ENCODE assay signal across 13 cellular contexts in genomic region chr12:75646329-75646940, GRCh38.
"Had no signal": no experiment of that assay in that cellular context is flagged by ENCODE, and none has a peak within 500 bp of the region (broad histone marks: within the 10 kb centered on the region; RNA-seq: fewer than 3 reads in every experiment).

No MANE protein-coding gene starts in this region.

- H3K79me2 ChIP-seq: hepatocyte had no signal

- H3K27me3 ChIP-seq: ascending aorta, hepatocyte, neural progenitor cell, pancreas, tibial artery had no signal

- H3K4me2 ChIP-seq: hepatocyte, neural progenitor cell had no signal

- H3K4me3 ChIP-seq: ascending aorta, hepatocyte, neural progenitor cell, pancreas, tibial artery had no signal

- H3K36me3 ChIP-seq: ascending aorta, neural progenitor cell, pancreas, tibial artery, WERI-Rb-1 had no signal

- H3K4me1 ChIP-seq: ascending aorta, neural progenitor cell had no signal

- H3K9me3 ChIP-seq: ascending aorta, pancreas, tibial artery had no signal

- H3K27ac ChIP-seq: ascending aorta, hepatocyte, neural progenitor cell, pancreas, tibial artery, WERI-Rb-1 had no signal

- ATAC-seq: left lobe of liver, pancreas, T-helper 17 cell had no signal

- DNase-seq: activated CD4-positive, alpha-beta T cell treated with anti-CD3 and anti-CD28 coated beads, Interleukin-2, amount 50 U/mL, for 48 hours; activated naive CD4-positive, alpha-beta T cell treated with anti-CD3 and anti-CD28 coated beads, Interleukin-2, amount 10 ng/mL, durations not matched to agents 7 days and 5 days; islet precursor cell; pancreas; stimulated activated CD4-positive, alpha-beta T cell treated with anti-CD3 and anti-CD28 coated beads, Interleukin-2, amount 100 ng/mL, for 48 hours; stimulated activated naive CD4-positive, alpha-beta T cell; T-helper 17 cell; tibial artery; WERI-Rb-1 had no signal

- H2AFZ ChIP-seq: hepatocyte, neural progenitor cell had no signal

- H3K9ac ChIP-seq: neural progenitor cell had no signal
